ENCODE assay signal across 29 cellular contexts in genomic region chr9:14640294-14640693, GRCh38.
"Had no signal": no experiment of that assay in that cellular context is flagged by ENCODE, and none has a peak within 500 bp of the region (broad histone marks: within the 10 kb centered on the region; RNA-seq: fewer than 3 reads in every experiment).

No MANE protein-coding gene starts in this region.

- H3K4me1 ChIP-seq: colonic mucosa, esophagus squamous epithelium, heart right ventricle, lower lobe of right lung, neural progenitor cell, psoas muscle, suprapubic skin, transverse colon, vagina had no signal

- H3K4me1 Mint-ChIP-seq: mesothelial cell of epicardium, neural progenitor cell had no signal

- H3K27me3 Mint-ChIP-seq: naive B cell; natural killer cell treated with Interleukin-12 subunit alpha and Interleukin-12 subunit beta and Interleukin-15 and Interleukin-18, amount 100 ng/mL, for 72 hours; stimulated activated naive CD8-positive, alpha-beta T cell treated with anti-CD3 and anti-CD28 coated beads, Interleukin-15, amount 100 ng/mL, for 72 hours had no signal

- FAIRE-seq: keratinocyte had no signal

- H3K36me3 ChIP-seq: colonic mucosa, lower lobe of right lung, neural progenitor cell, suprapubic skin, vagina had no signal

- H2AFZ ChIP-seq: neural progenitor cell had no signal

- H3K27me3 ChIP-seq: colonic mucosa, esophagus squamous epithelium, heart right ventricle, neural progenitor cell, suprapubic skin, transverse colon, vagina had no signal

- H3K27ac Mint-ChIP-seq: immature natural killer cell; mesothelial cell of epicardium; natural killer cell treated with Interleukin-12 subunit alpha and Interleukin-12 subunit beta and Interleukin-15 and Interleukin-18, amount 100 ng/mL, for 72 hours; neural progenitor cell; stimulated activated naive CD8-positive, alpha-beta T cell treated with anti-CD3 and anti-CD28 coated beads, Interleukin-15, amount 100 ng/mL, for 72 hours had no signal

- H3K9me3 Mint-ChIP-seq: immature natural killer cell; naive B cell; natural killer cell treated with Interleukin-12 subunit alpha and Interleukin-12 subunit beta and Interleukin-15 and Interleukin-18, amount 100 ng/mL, for 72 hours; neural progenitor cell; stimulated activated naive CD8-positive, alpha-beta T cell treated with anti-CD3 and anti-CD28 coated beads, Interleukin-15, amount 100 ng/mL, for 72 hours had no signal

- DNase-seq: colonic mucosa; dermis blood vessel endothelial cell; effector memory CD4-positive, alpha-beta T cell; erythroblast; esophagus squamous epithelium; foreskin melanocyte; glutamatergic neuron; heart right ventricle; hypothalamus; immature natural killer cell; left ventricle myocardium superior; lower lobe of right lung; mucosa of descending colon; naive B cell; posterior cingulate gyrus; psoas muscle; right cardiac atrium; stimulated activated CD4-positive, alpha-beta T cell treated with anti-CD3 and anti-CD28 coated beads, Interleukin-15, amount 100 ng/mL, for 24 hours; stimulated activated CD4-positive, alpha-beta T cell treated with anti-CD3 and anti-CD28 coated beads, Interleukin-2, amount 100 ng/mL, for 48 hours; stimulated activated naive CD4-positive, alpha-beta T cell; stimulated activated naive CD8-positive, alpha-beta T cell treated with anti-CD3 and anti-CD28 coated beads, Interleukin-15, amount 100 ng/mL, for 72 hours; transverse colon had no signal

- H3K9ac ChIP-seq: neural progenitor cell had no signal

- ATAC-seq: heart right ventricle; left ventricle myocardium superior; lower lobe of right lung; mucosa of descending colon; natural killer cell treated with Interleukin-12 subunit alpha and Interleukin-12 subunit beta and Interleukin-15 and Interleukin-18, amount 100 ng/mL, for 72 hours; psoas muscle; right cardiac atrium; stimulated activated naive CD8-positive, alpha-beta T cell treated with anti-CD3 and anti-CD28 coated beads, Interleukin-15, amount 100 ng/mL, for 72 hours had no signal

- H3K9me3 ChIP-seq: colonic mucosa, esophagus squamous epithelium, heart right ventricle, lower lobe of right lung, mucosa of descending colon, psoas muscle, suprapubic skin, transverse colon, vagina had no signal

- H3K4me3 Mint-ChIP-seq: immature natural killer cell; mesothelial cell of epicardium; naive B cell; natural killer cell treated with Interleukin-12 subunit alpha and Interleukin-12 subunit beta and Interleukin-15 and Interleukin-18, amount 100 ng/mL, for 72 hours; neural progenitor cell; stimulated activated naive CD8-positive, alpha-beta T cell treated with anti-CD3 and anti-CD28 coated beads, Interleukin-15, amount 100 ng/mL, for 72 hours had no signal

- H3K4me3 ChIP-seq: colonic mucosa, esophagus squamous epithelium, heart right ventricle, lower lobe of right lung, mucosa of descending colon, neural progenitor cell, psoas muscle, skin epidermis, suprapubic skin, transverse colon, vagina had no signal

- H3K4me2 ChIP-seq: neural progenitor cell had no signal

- H3K27ac ChIP-seq: colonic mucosa, esophagus squamous epithelium, heart right ventricle, lower lobe of right lung, neural progenitor cell, psoas muscle, skin epidermis, suprapubic skin, transverse colon, vagina had no signal
